Comparison of ENCODE assay signal across 10 cellular contexts in genomic region chr13:30907167-30907761, GRCh38. TPM values are rescaled to one million over a fixed set of nuclear protein-coding genes. Genes with fewer than 3 reads are reported as not detected.
DNase-seq lines count a peak whose midpoint lies in the region; ATAC-seq and TF ChIP-seq lines count a peak whose summit lies in the region.
"Had no signal": no experiment of that assay in that cellular context is flagged by ENCODE, and none has a peak within 500 bp of the region (broad histone marks: within the 10 kb centered on the region; RNA-seq: fewer than 3 reads in every experiment).

No MANE protein-coding gene starts in this region.

- intact Hi-C loops in left lung (cut with DNase I), result no loop called here

- no peaks in the 10 kb centered on the region for H3K9me3 ChIP-seq in MG63
- no peaks in the 10 kb centered on the region for H3K9me3 ChIP-seq in left lung
- H3K9me3 ChIP-seq in thoracic aorta, result no peaks in the 10 kb centered on the region

- peak; percentile 84 for DNase-seq in MG63
- no peak for DNase-seq in coronary artery (ENCODE audit: low spot score)
- DNase-seq in left lung, result peak in 1 of 2 donors; percentile 37
- no peak for DNase-seq in thoracic aorta (ENCODE audit: low spot score)
- DNase-seq in activated T-cell treated with anti-CD3 and anti-CD28 coated beads, Interleukin-2, amount 50 U/mL, for 48 hours, result no peak
- no peak for DNase-seq in NK-92 (lab: John Stamatoyannopoulos, UW; ENCODE audit: unreplicated experiment)
- no peak for DNase-seq in central memory CD4-positive, alpha-beta T cell
- DNase-seq: activated naive CD4-positive, alpha-beta T cell treated with anti-CD3 and anti-CD28 coated beads for 36 hours; T-helper 17 cell had no signal

- H3K36me3 ChIP-seq in MG63, result no peaks in the 10 kb centered on the region
- no peaks in the 10 kb centered on the region for H3K36me3 ChIP-seq in left lung
- H3K36me3 ChIP-seq in thoracic aorta, result peaks cover 3% of the 10 kb centered on the region

- H3K27ac ChIP-seq in coronary artery (peak overlapping the region; percentile 95 to 96), left lung (peak overlapping the region in 1 of 2 donors; percentile 71), thoracic aorta (peak overlapping the region; percentile 96 to 98)

- ATAC-seq in left lung, result peak; percentile 79
- ATAC-seq in thoracic aorta (ENCODE audit: insufficient number of reproducible peaks, low FRiP score, low read depth), result no peak
- no peak for ATAC-seq in HG03469 (IDR thresholded peaks at IDR 0.05; ENCODE audit: unreplicated experiment)
- ATAC-seq: T-helper 17 cell had no signal

- peaks cover 3 to 23% of the 10 kb centered on the region in 2 donors for H3K4me1 ChIP-seq in left lung
- peaks cover 14 to 59% of the 10 kb centered on the region in 2 donors for H3K4me1 ChIP-seq in thoracic aorta (ENCODE audit: control insufficient read depth in 1 of 2, low read depth in 2 of 2)

- H3K27me3 ChIP-seq in MG63 (no peaks in the 10 kb centered on the region), left lung (peaks cover 14 to 65% of the 10 kb centered on the region in 2 donors), thoracic aorta (replicated peaks; ENCODE audit: insufficient read depth) (no peaks in the 10 kb centered on the region)

- TF ChIP-seq CTCF in coronary artery (IDR thresholded peaks at IDR 0.05) (no peak), left lung (IDR thresholded peaks at IDR 0.05) (no peak), thoracic aorta (IDR thresholded peaks at IDR 0.05) (no peak)

- no peak overlapping the region for H3K4me3 ChIP-seq in MG63
- H3K4me3 ChIP-seq in coronary artery, result peak overlapping the region; percentile 79
- peak overlapping the region; percentile 23 to 28 for H3K4me3 ChIP-seq in left lung
- H3K4me3 ChIP-seq in thoracic aorta, result peak overlapping the region; percentile 88

RNA-seq across cellular contexts. Expression of gene MEDAG, which starts 1.2 kb away (rescaled TPM):
- total RNA-seq in MG63 (2014; rRNA removed; shearing (Covaris generic); ENCODE audit: low replicate concordance), result 1.1 and 5.7 TPM in 2 replicates
- 10 to 100 TPM; 10.6 to 16.5 TPM for total RNA-seq in left lung
- 100 to 1,000 TPM; 163 to 634 TPM for total RNA-seq in thoracic aorta
- total RNA-seq: activated naive CD4-positive, alpha-beta T cell treated with anti-CD3 and anti-CD28 coated beads for 36 hours; T-helper 17 cell had no signal

RNA-seq across cellular contexts. Expression of gene TEX26, which starts 25.2 kb away (rescaled TPM):
- total RNA-seq in MG63 (2014; rRNA removed; shearing (Covaris generic); ENCODE audit: low replicate concordance), result not detected in 2 replicates
- total RNA-seq in left lung, result under 1 TPM in 1 of 2 donors, not detected in 1; 0.47 TPM
- total RNA-seq in thoracic aorta, result not detected
- total RNA-seq: activated naive CD4-positive, alpha-beta T cell treated with anti-CD3 and anti-CD28 coated beads for 36 hours; T-helper 17 cell had no signal

Comparison
In these comparisons a context has a peak if more than half of its experiments do, and no peak if none do; other contexts are left out.
1. RNA of gene MEDAG, which starts 1.2 kb away (total RNA-seq): 163 to 634 TPM in thoracic aorta; 10.6 to 16.5 TPM in left lung and 1.1 to 5.7 TPM in MG63; every median in the first group is over 4 times any median in the second.